1 cellular context compared by ENCODE assay signal in the genomic region with DNA sequence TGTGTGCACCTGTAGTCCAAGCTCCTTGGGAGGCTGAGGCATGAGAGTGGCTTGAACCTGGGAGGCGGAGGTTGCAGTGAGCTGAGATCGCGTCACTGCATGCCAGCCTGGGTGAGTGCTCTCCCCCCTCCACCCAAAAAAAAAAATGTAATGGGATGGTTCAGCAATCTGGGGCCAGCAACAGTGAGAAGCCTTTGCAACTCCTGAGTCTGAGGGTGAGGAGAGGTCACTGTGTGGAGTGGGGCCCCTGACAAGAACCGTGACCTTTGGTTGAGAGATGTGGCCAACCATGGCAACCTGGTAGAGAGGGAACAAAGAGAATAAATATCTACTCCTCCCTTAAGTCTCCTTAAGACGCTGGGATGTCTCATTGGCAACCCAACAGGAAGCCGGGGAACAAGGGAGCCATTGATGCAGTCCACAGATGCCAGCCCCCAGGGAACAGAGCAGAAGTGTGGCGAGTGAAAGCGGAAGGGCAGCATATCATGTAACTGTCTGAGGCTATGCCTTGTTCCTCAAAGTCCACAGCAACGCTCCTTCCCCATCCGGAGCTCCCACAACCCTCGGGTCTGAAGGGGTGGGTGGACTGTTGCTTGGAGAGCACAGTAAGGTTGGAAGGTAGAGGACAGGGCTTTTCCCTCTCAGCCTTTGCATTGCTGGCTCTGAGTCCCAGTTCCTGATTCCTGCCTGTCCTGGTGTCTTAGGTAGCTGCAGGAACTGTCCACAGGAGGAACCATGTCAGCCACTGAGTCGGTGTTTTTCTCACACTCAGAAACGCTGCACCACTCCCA.
TF ChIP-seq lines count a peak whose summit lies in the region.

No MANE protein-coding gene starts in this region.

TF ChIP-seq in HepG2, 621 proteins besides CTCF, POLR2A, EP300 and RAD21 (continued from another document and continues in another):
- TF ChIP-seq FOXA1 (IDR thresholded peaks at IDR 0.05) (no peak), FOXA1 (CRISPR knock-in tag; IDR thresholded peaks at IDR 0.05) (peak; percentile 3; the same call in 1 of the 2 replicates), ATF4 (CRISPR knock-in tag; IDR thresholded peaks at IDR 0.05) (peak in 1 of 2 experiments; percentile 10; a peak in 1 of 4 replicates), SMYD3 (CRISPR knock-in tag; IDR thresholded peaks at IDR 0.05) (peak; percentile 15; the same call in 1 of the 2 replicates), POLR2G (IDR thresholded peaks at IDR 0.05; ENCODE audit: low read depth, low read length) (peak; percentile 84), ZNF816 (CRISPR knock-in tag; IDR thresholded peaks at IDR 0.05; ENCODE audit: borderline replicate concordance) (peak; percentile 65), ZNF234 (CRISPR knock-in tag; conservative IDR thresholded peaks at IDR 0.05) (no peak), CREB1 (IDR thresholded peaks at IDR 0.05) (no peak), CREB1 (CRISPR knock-in tag; IDR thresholded peaks at IDR 0.05) (peak; percentile 71), MTA1 (CRISPR knock-in tag; IDR thresholded peaks at IDR 0.05; ENCODE audit: borderline replicate concordance) (peak; percentile 70), ZNF790 (CRISPR knock-in tag; IDR thresholded peaks at IDR 0.05; ENCODE audit: borderline replicate concordance) (no peak), HMG20B (CRISPR knock-in tag; conservative IDR thresholded peaks at IDR 0.05) (0 out of 2 replicates have a peak, but pooled peaks have one; percentile 25), PAF1 (CRISPR knock-in tag; IDR thresholded peaks at IDR 0.05) (peak; percentile 93), KLF9 (CRISPR knock-in tag; IDR thresholded peaks at IDR 0.05; ENCODE audit: low read depth) (0 out of 2 replicates have a peak, but pooled peaks have one; percentile 19), NFKB2 (CRISPR knock-in tag; IDR thresholded peaks at IDR 0.05; ENCODE audit: borderline replicate concordance) (no peak; the same call in 1 of the 2 replicates), POLR2AphosphoS2 (IDR thresholded peaks at IDR 0.05; ENCODE audit: low read depth, low read length) (no peak), ZNF562 (CRISPR knock-in tag; IDR thresholded peaks at IDR 0.05; ENCODE audit: borderline replicate concordance) (0 out of 2 replicates have a peak, but pooled peaks have one; percentile 5), ZBTB7B (CRISPR knock-in tag; IDR thresholded peaks at IDR 0.05) (peak; percentile 2; the same call in 1 of the 2 replicates), HMGXB4 (CRISPR knock-in tag; IDR thresholded peaks at IDR 0.05; ENCODE audit: borderline replicate concordance in 1 of 2, low read depth in 1 of 2) (0 out of 4 replicates have a peak, but pooled peaks of 1 of the 2 experiments have one; percentile 30), NCOA5 (CRISPR knock-in tag; IDR thresholded peaks at IDR 0.05) (peak; percentile 97; the same call in 1 of the 2 replicates), ZNF580 (CRISPR knock-in tag; IDR thresholded peaks at IDR 0.05; ENCODE audit: borderline replicate concordance, low read depth) (0 out of 2 replicates have a peak, but pooled peaks have one; percentile 35), RXRB (CRISPR knock-in tag; IDR thresholded peaks at IDR 0.05; ENCODE audit: borderline replicate concordance) (0 out of 2 replicates have a peak, but pooled peaks have one; percentile 53), ZC3H4 (CRISPR knock-in tag; IDR thresholded peaks at IDR 0.05; ENCODE audit: borderline replicate concordance) (peak; percentile 75), SOX6 (IDR thresholded peaks at IDR 0.05) (no peak), SOX6 (CRISPR knock-in tag; IDR thresholded peaks at IDR 0.05) (0 out of 2 replicates have a peak, but pooled peaks have one; percentile 28), SRSF1 (optimal IDR thresholded peaks at IDR 0.05; ENCODE audit: low read depth, low read length) (peak; percentile 59), TARDBP (CRISPR knock-in tag; IDR thresholded peaks at IDR 0.05) (peak; percentile 68), ISL2 (CRISPR knock-in tag; IDR thresholded peaks at IDR 0.05) (0 out of 2 replicates have a peak, but pooled peaks have one; percentile 17), AKAP8 (CRISPR knock-in tag; IDR thresholded peaks at IDR 0.05) (peak; percentile 81; the same call in 1 of the 2 replicates), PATZ1 (CRISPR knock-in tag; IDR thresholded peaks at IDR 0.05) (peak; percentile 38), ZNF407 (CRISPR knock-in tag; IDR thresholded peaks at IDR 0.05; ENCODE audit: not compliant biosample characterization) (peak; percentile 25), ZNF264 (CRISPR knock-in tag; IDR thresholded peaks at IDR 0.05) (no peak), KAT8 (CRISPR knock-in tag; IDR thresholded peaks at IDR 0.05) (no peak), TBX2 (CRISPR knock-in tag; IDR thresholded peaks at IDR 0.05; ENCODE audit: borderline replicate concordance) (0 out of 2 replicates have a peak, but pooled peaks have one; percentile 11), AGO2 (optimal IDR thresholded peaks at IDR 0.05; ENCODE audit: low read depth, low read length) (no peak), MZF1 (CRISPR knock-in tag; IDR thresholded peaks at IDR 0.05; ENCODE audit: borderline replicate concordance) (no peak)
- TF ChIP-seq, protein P1, sequence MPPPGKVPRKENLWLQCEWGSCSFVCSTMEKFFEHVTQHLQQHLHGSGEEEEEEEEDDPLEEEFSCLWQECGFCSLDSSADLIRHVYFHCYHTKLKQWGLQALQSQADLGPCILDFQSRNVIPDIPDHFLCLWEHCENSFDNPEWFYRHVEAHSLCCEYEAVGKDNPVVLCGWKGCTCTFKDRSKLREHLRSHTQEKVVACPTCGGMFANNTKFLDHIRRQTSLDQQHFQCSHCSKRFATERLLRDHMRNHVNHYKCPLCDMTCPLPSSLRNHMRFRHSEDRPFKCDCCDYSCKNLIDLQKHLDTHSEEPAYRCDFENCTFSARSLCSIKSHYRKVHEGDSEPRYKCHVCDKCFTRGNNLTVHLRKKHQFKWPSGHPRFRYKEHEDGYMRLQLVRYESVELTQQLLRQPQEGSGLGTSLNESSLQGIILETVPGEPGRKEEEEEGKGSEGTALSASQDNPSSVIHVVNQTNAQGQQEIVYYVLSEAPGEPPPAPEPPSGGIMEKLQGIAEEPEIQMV (CRISPR knock-in tag; IDR thresholded peaks at IDR 0.05; ENCODE audit: low read depth): 0 out of 2 replicates have a peak, but pooled peaks have one; percentile 50
- TF ChIP-seq, protein P2, sequence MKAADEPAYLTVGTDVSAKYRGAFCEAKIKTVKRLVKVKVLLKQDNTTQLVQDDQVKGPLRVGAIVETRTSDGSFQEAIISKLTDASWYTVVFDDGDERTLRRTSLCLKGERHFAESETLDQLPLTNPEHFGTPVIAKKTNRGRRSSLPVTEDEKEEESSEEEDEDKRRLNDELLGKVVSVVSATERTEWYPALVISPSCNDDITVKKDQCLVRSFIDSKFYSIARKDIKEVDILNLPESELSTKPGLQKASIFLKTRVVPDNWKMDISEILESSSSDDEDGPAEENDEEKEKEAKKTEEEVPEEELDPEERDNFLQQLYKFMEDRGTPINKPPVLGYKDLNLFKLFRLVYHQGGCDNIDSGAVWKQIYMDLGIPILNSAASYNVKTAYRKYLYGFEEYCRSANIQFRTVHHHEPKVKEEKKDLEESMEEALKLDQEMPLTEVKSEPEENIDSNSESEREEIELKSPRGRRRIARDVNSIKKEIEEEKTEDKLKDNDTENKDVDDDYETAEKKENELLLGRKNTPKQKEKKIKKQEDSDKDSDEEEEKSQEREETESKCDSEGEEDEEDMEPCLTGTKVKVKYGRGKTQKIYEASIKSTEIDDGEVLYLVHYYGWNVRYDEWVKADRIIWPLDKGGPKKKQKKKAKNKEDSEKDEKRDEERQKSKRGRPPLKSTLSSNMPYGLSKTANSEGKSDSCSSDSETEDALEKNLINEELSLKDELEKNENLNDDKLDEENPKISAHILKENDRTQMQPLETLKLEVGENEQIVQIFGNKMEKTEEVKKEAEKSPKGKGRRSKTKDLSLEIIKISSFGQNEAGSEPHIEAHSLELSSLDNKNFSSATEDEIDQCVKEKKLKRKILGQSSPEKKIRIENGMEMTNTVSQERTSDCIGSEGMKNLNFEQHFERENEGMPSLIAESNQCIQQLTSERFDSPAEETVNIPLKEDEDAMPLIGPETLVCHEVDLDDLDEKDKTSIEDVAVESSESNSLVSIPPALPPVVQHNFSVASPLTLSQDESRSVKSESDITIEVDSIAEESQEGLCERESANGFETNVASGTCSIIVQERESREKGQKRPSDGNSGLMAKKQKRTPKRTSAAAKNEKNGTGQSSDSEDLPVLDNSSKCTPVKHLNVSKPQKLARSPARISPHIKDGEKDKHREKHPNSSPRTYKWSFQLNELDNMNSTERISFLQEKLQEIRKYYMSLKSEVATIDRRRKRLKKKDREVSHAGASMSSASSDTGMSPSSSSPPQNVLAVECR (CRISPR knock-in tag; IDR thresholded peaks at IDR 0.05; ENCODE audit: borderline replicate concordance): peak; percentile 22; the same call in 1 of the 2 replicates
